ENCODE assay signal across 1 cellular context in the genomic region with DNA sequence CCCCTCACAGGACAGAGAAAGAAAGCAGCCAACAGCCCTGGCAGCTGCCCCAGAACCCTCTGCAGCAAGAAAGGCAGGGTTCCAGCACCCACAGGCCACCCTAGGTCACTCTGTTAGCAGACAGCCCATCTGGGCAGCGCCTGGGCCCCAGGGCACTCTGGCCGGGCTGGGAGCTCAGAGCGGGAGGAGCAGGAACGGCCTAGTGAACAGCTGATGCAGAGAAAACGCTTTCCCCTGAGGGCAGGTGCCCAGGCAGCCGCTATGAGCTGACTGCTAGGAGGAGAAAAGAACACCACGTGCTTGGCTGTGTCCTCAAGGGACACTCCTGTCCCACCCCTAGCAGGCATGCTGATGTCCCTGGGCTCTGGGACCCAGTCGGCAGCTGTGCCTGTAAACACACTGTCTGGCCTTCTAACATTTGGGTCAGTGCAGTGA.
TF ChIP-seq lines count a peak whose summit lies in the region.

No MANE protein-coding gene starts in this region.

TF ChIP-seq in WTC11, 78 proteins besides CTCF, POLR2A, EP300 and RAD21 (continued from another document):
- TF ChIP-seq, protein P1, sequence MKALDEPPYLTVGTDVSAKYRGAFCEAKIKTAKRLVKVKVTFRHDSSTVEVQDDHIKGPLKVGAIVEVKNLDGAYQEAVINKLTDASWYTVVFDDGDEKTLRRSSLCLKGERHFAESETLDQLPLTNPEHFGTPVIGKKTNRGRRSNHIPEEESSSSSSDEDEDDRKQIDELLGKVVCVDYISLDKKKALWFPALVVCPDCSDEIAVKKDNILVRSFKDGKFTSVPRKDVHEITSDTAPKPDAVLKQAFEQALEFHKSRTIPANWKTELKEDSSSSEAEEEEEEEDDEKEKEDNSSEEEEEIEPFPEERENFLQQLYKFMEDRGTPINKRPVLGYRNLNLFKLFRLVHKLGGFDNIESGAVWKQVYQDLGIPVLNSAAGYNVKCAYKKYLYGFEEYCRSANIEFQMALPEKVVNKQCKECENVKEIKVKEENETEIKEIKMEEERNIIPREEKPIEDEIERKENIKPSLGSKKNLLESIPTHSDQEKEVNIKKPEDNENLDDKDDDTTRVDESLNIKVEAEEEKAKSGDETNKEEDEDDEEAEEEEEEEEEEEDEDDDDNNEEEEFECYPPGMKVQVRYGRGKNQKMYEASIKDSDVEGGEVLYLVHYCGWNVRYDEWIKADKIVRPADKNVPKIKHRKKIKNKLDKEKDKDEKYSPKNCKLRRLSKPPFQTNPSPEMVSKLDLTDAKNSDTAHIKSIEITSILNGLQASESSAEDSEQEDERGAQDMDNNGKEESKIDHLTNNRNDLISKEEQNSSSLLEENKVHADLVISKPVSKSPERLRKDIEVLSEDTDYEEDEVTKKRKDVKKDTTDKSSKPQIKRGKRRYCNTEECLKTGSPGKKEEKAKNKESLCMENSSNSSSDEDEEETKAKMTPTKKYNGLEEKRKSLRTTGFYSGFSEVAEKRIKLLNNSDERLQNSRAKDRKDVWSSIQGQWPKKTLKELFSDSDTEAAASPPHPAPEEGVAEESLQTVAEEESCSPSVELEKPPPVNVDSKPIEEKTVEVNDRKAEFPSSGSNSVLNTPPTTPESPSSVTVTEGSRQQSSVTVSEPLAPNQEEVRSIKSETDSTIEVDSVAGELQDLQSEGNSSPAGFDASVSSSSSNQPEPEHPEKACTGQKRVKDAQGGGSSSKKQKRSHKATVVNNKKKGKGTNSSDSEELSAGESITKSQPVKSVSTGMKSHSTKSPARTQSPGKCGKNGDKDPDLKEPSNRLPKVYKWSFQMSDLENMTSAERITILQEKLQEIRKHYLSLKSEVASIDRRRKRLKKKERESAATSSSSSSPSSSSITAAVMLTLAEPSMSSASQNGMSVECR (CRISPR knock-in tag; IDR thresholded peaks at IDR 0.05; ENCODE audit: borderline replicate concordance): no peak
- TF ChIP-seq FOXK1 (CRISPR knock-in tag; IDR thresholded peaks at IDR 0.05) (no peak), ZSCAN18 (CRISPR knock-in tag; IDR thresholded peaks at IDR 0.05) (no peak), MYBL2 (CRISPR knock-in tag; IDR thresholded peaks at IDR 0.05) (no peak), MAX (CRISPR knock-in tag; IDR thresholded peaks at IDR 0.05) (no peak), ZNF281 (CRISPR knock-in tag; IDR thresholded peaks at IDR 0.05) (no peak), IRF2 (CRISPR knock-in tag; IDR thresholded peaks at IDR 0.05; ENCODE audit: borderline replicate concordance, low read depth) (no peak), ZNF423 (CRISPR knock-in tag; IDR thresholded peaks at IDR 0.05) (no peak), ZNF425 (CRISPR knock-in tag; conservative IDR thresholded peaks at IDR 0.05) (no peak), AFF4 (CRISPR knock-in tag; IDR thresholded peaks at IDR 0.05; ENCODE audit: borderline replicate concordance) (no peak), NR1H2 (CRISPR knock-in tag; IDR thresholded peaks at IDR 0.05) (no peak), SMAD3 (CRISPR knock-in tag; IDR thresholded peaks at IDR 0.05; ENCODE audit: borderline replicate concordance) (no peak), PRRX2 (CRISPR knock-in tag; IDR thresholded peaks at IDR 0.05) (no peak), KAT7 (CRISPR knock-in tag; IDR thresholded peaks at IDR 0.05; ENCODE audit: borderline replicate concordance) (no peak), ZNF121 (CRISPR knock-in tag; IDR thresholded peaks at IDR 0.05) (no peak), ZNF512 (CRISPR knock-in tag; IDR thresholded peaks at IDR 0.05; ENCODE audit: borderline replicate concordance) (no peak)
- TF ChIP-seq, protein P2, sequence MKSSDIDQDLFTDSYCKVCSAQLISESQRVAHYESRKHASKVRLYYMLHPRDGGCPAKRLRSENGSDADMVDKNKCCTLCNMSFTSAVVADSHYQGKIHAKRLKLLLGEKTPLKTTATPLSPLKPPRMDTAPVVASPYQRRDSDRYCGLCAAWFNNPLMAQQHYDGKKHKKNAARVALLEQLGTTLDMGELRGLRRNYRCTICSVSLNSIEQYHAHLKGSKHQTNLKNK (CRISPR knock-in tag; IDR thresholded peaks at IDR 0.05): no peak
